In genomic region chr7:22523478-22524352, GRCh38 we compare ENCODE assay signal across 8 cellular contexts. TPM values are rescaled to one million over a fixed set of nuclear protein-coding genes. Genes with fewer than 3 reads are reported as not detected.
DNase-seq lines count a peak whose midpoint lies in the region; ATAC-seq, FAIRE-seq and TF ChIP-seq lines count a peak whose summit lies in the region.
"Not testable (repeated sequence)": the region's sequence is repeated elsewhere in the genome, so short reads cannot be mapped to it uniquely, and the experiment has no call there.

No MANE protein-coding gene starts in this region.

- not testable (repeated sequence) for H3K27me3 ChIP-seq in IMR-90 (ENCODE audit: control insufficient read depth, insufficient read depth, low read length); astrocyte (ENCODE audit: insufficient read depth, low read length); foreskin keratinocyte; aorta (ENCODE audit: control insufficient read depth in 1 of 2, insufficient read depth in 2 of 2, low read length in 1 of 2)

- H4K8ac ChIP-seq in IMR-90 (ENCODE audit: low read depth in 2 of 2, low read length in 2 of 2), result not testable (repeated sequence)

- CTCF ChIA-PET in IMR-90 (lab: Yijun Ruan, JAX), result not testable (repeated sequence)

- H3K4me2 ChIP-seq in IMR-90 (ENCODE audit: low read depth, low read length); astrocyte (ENCODE audit: low read length): not testable (repeated sequence)

- ATAC-seq in IMR-90 (ENCODE audit: low read depth) (peak; percentile 87), foreskin keratinocyte (peak; percentile 60), aorta (ENCODE audit: low FRiP score) (peak; percentile 59)

- not testable (repeated sequence) for TF ChIP-seq POLR2A in IMR-90 (IDR thresholded peaks at IDR 0.05; ENCODE audit: low read depth, low read length)

- not testable (repeated sequence) for H2BK15ac ChIP-seq in IMR-90 (ENCODE audit: low read depth, low read length)

- H3K56ac ChIP-seq in IMR-90 (ENCODE audit: extremely low read depth, insufficient read depth, low read length), result not testable (repeated sequence)

- H4K20me1 ChIP-seq in IMR-90 (ENCODE audit: insufficient read depth, low read length); astrocyte (ENCODE audit: insufficient read depth, low read length): not testable (repeated sequence)

- H2AK9ac ChIP-seq in IMR-90 (replicated peaks; ENCODE audit: low read depth, low read length, poor library complexity), result not testable (repeated sequence)

- not testable (repeated sequence) for H2BK5ac ChIP-seq in IMR-90 (ENCODE audit: low read depth, low read length, poor library complexity, severe bottlenecking)

- POLR2A ChIA-PET in IMR-90 (lab: Charles Lee; ENCODE audit: unreplicated experiment), result not testable (repeated sequence)

- in situ Hi-C loops in IMR-90 (cut with MboI; ENCODE audit: low sequenced_read_pairs); SK-MEL-5 (cut with HindIII; ENCODE audit: low pct_unique_long_range_greater_than_20kb, low sequenced_read_pairs): not testable (repeated sequence)

- not testable (repeated sequence) for FAIRE-seq in astrocyte (lab: Jason Lieb, UNC)

- TF ChIP-seq CTCF in IMR-90 (conservative IDR thresholded peaks at IDR 0.05; ENCODE audit: low read depth, low read length) (peak; percentile 42), astrocyte (IDR thresholded peaks at IDR 0.05; ENCODE audit: insufficient read depth, low read depth, low read length) (peak; percentile 17), foreskin keratinocyte (conservative IDR thresholded peaks at IDR 0.05) (peak; percentile 50), nephron (IDR thresholded peaks at IDR 0.05; ENCODE audit: unreplicated experiment in 3 of 3) (peak in 2 of 3 experiments; percentile 26 to 47)

- dilution Hi-C loops in IMR-90 (cut with HindIII; ENCODE audit: low sequenced_read_pairs, unreplicated experiment), result not testable (repeated sequence)

- not testable (repeated sequence) for H3K27ac ChIP-seq in IMR-90 (ENCODE audit: insufficient read depth, low read length); astrocyte (ENCODE audit: low read depth, low read length); foreskin keratinocyte; aorta (ENCODE audit: low read depth in 1 of 2, low read length in 2 of 2)

- H3K4me3 ChIP-seq in IMR-90 (ENCODE audit: insufficient read depth, low read depth, low read length); astrocyte (ENCODE audit: insufficient read depth, low read depth, low read length); aorta (ENCODE audit: low read length in 2 of 2): not testable (repeated sequence)

- not testable (repeated sequence) for H3K79me1 ChIP-seq in IMR-90 (ENCODE audit: low read depth in 1 of 2, low read length in 2 of 2)

- not testable (repeated sequence) for H2BK120ac ChIP-seq in IMR-90 (ENCODE audit: low read depth, low read length)

- TF ChIP-seq RAD21 in IMR-90 (IDR thresholded peaks at IDR 0.05; ENCODE audit: low read length), result peak; percentile 55

- not testable (repeated sequence) for H3K27ac Mint-ChIP-seq in astrocyte (ENCODE audit: unreplicated experiment); nephron

- not testable (repeated sequence) for H3K23ac ChIP-seq in IMR-90 (ENCODE audit: low read depth, low read length)

- H2AFZ ChIP-seq in IMR-90 (replicated peaks; ENCODE audit: low read length, poor library complexity); astrocyte (ENCODE audit: low read depth, low read length): not testable (repeated sequence)

- H3K4me1 Mint-ChIP-seq in astrocyte (ENCODE audit: low read depth, unreplicated experiment); nephron: not testable (repeated sequence)

- 58% methylated on average over 2 of the region's 16 CpGs; no CpG with 5 or more reads in 1 of the 2 experiments for WGBS in IMR-90 (ENCODE audit: extremely low coverage in 2 of 2, insufficient read length in 1 of 2), 2 experiments
- 36 to 41% methylated on average over 16 of the region's 16 CpGs for WGBS in aorta, 2 donors

- H3K14ac ChIP-seq in IMR-90 (replicated peaks; ENCODE audit: low read depth, low read length), result not testable (repeated sequence)

- H3K36me3 Mint-ChIP-seq in astrocyte (ENCODE audit: low read depth, unreplicated experiment); nephron (ENCODE audit: low read depth): not testable (repeated sequence)

- not testable (repeated sequence) for H3K27me3 Mint-ChIP-seq in astrocyte (ENCODE audit: low read depth, unreplicated experiment)
- H3K27me3 Mint-ChIP-seq in nephron (ENCODE audit: low read depth), result peaks cover 12% of the 10 kb centered on the region

- H3K4me3 Mint-ChIP-seq in astrocyte (ENCODE audit: unreplicated experiment); nephron: not testable (repeated sequence)

- not testable (repeated sequence) for H3K9ac ChIP-seq in IMR-90 (ENCODE audit: low read depth, low read length); astrocyte (ENCODE audit: low read length)

- not testable (repeated sequence) for BruUV-seq in IMR-90 (replicated peaks; lab: Mats Ljungman, UMichigan)

- H3K9me3 Mint-ChIP-seq in astrocyte (ENCODE audit: unreplicated experiment) (peaks cover 11% of the 10 kb centered on the region), nephron (peaks cover 28% of the 10 kb centered on the region)

- DNase-seq in ELR (ENCODE audit: low read depth) (peak; percentile 77), IMR-90 (peak; percentile 64), NCI-H2171 treated with DMSO at 0.1 percent for 48 hours (lab: John Stamatoyannopoulos, UW) (peak; percentile 59), SK-MEL-5 (ENCODE audit: low read depth, low spot score) (peak; percentile 71), astrocyte (ENCODE audit: low read depth) (peak; percentile 45), foreskin keratinocyte (peak in 1 of 2 donors; percentile 13), aorta (peak in 1 of 2 donors; percentile 61)

- H3K9me3 ChIP-seq in IMR-90 (ENCODE audit: control insufficient read depth, insufficient read depth, low read length); astrocyte (ENCODE audit: insufficient read depth, low read depth, low read length); aorta (ENCODE audit: control insufficient read depth, low read length): not testable (repeated sequence)

- H2AK5ac ChIP-seq in IMR-90 (ENCODE audit: low read depth, low read length), result not testable (repeated sequence)

- not testable (repeated sequence) for H3K18ac ChIP-seq in IMR-90 (ENCODE audit: low read depth, low read length)

- H3K36me3 ChIP-seq in IMR-90 (ENCODE audit: control insufficient read depth, insufficient read depth, low read length); astrocyte (ENCODE audit: insufficient read depth, low read length); aorta (ENCODE audit: control insufficient read depth in 1 of 2, insufficient read depth in 2 of 2, low read length in 1 of 2): not testable (repeated sequence)

- intact Hi-C loops in IMR-90 (cut with micrococcal nuclease), result loop anchor here (5.0 kb wide), 1 partner anchor 739 kb away; no protein-coding TSS in a partner anchor
- intact Hi-C loops in aorta (cut with DNase I), result not testable (repeated sequence)

- not testable (repeated sequence) for H3K4ac ChIP-seq in IMR-90 (ENCODE audit: low read depth, low read length)

- not testable (repeated sequence) for H3K9me1 ChIP-seq in IMR-90 (ENCODE audit: insufficient read depth, low read length)

- H3K79me2 ChIP-seq in astrocyte (ENCODE audit: insufficient read depth, low read length), result not testable (repeated sequence)

- not testable (repeated sequence) for H3K4me1 ChIP-seq in IMR-90 (ENCODE audit: control insufficient read depth, insufficient read depth, low read length); astrocyte (ENCODE audit: insufficient read depth, low read length); foreskin keratinocyte; aorta (ENCODE audit: control insufficient read depth in 1 of 2, insufficient read depth in 2 of 2, low read length in 2 of 2)

- not testable (repeated sequence) for H2BK20ac ChIP-seq in IMR-90 (ENCODE audit: low read depth, low read length)

- H4K91ac ChIP-seq in IMR-90 (ENCODE audit: insufficient read depth, low read depth, low read length), result not testable (repeated sequence)

- not testable (repeated sequence) for H4K5ac ChIP-seq in IMR-90 (ENCODE audit: low read depth, low read length)

TF ChIP-seq in IMR-90, 13 proteins besides CTCF, POLR2A, EP300 and RAD21:
- TF ChIP-seq SMC3 (IDR thresholded peaks at IDR 0.05; ENCODE audit: low read depth, low read length), result peak; percentile 41; the same call in 1 of the 2 replicates
- TF ChIP-seq CEBPB (IDR thresholded peaks at IDR 0.05; ENCODE audit: low read depth, low read length), result peak; percentile 88

RNA-seq across cellular contexts. Expression of gene STEAP1B, which starts 23.7 kb away (rescaled TPM):
- total RNA-seq in IMR-90 (2012; rRNA removed) (13.8 and 21.1 TPM in 2 replicates), astrocyte (1.1 and 1.3 TPM in 2 replicates), foreskin keratinocyte (3.1 and 15.4 TPM in 2 replicates), aorta (1 to 10 TPM; 2.8 to 5.1 TPM)
- polyA plus RNA-seq in IMR-90 (2012; rRNA removed) (7.9 and 8.3 TPM in 2 replicates), foreskin keratinocyte (2.1 and 12.3 TPM in 2 replicates), aorta (under 1 TPM in 1 of 2 donors, not detected in 1; 0.36 TPM)
- 1.9 and 4.7 TPM in 2 replicates for polyA plus RNA-seq in IMR-90 (2012; cell fraction: cytosol; rRNA removed)
- 1.0 and 3.9 TPM in 2 replicates for polyA plus RNA-seq in IMR-90 (2012; cell fraction: nucleus; rRNA removed; ENCODE audit: low replicate concordance)
- 61.7 and 64.1 TPM in 2 replicates for total RNA-seq in SK-MEL-5 (2014; rRNA removed; shearing (Covaris generic))
- polyA plus RNA-seq in SK-MEL-5 (2015; cell fraction: cytosol; rRNA removed), result 51.8 and 58.5 TPM in 2 replicates
- polyA plus RNA-seq in SK-MEL-5 (2015; cell fraction: nucleus; rRNA removed), result 30.2 and 46.1 TPM in 2 replicates
